8 cellular contexts compared by ENCODE assay signal in genomic region chr19:2237051-2237868, GRCh38. TPM values are rescaled to one million over a fixed set of nuclear protein-coding genes. Genes with fewer than 3 reads are reported as not detected.
A peak's percentile ranks its signal among the peaks of the same experiment; 100 is the strongest.
DNase-seq lines count a peak whose midpoint lies in the region; ATAC-seq and TF ChIP-seq lines count a peak whose summit lies in the region.

No MANE protein-coding gene starts in this region.

- DNase-seq in Calu3, result no peak
- DNase-seq in Peyer's patch, result no peak
- DNase-seq in epithelial cell of esophagus (ENCODE audit: low read depth), result no peak
- no peak for DNase-seq in osteoblast (ENCODE audit: insufficient read length, low spot score, missing footprints)
- no peak for DNase-seq in NCI-H187 treated with DMSO at 0.1 percent for 48 hours (lab: John Stamatoyannopoulos, UW)
- DNase-seq in NCI-H524 (lab: John Stamatoyannopoulos, UW), result no peak
- no peak for DNase-seq in NCI-H2227 treated with DMSO at 0.1 percent for 48 hours (lab: John Stamatoyannopoulos, UW)

- H3K4me1 ChIP-seq in Peyer's patch, result peaks cover 13 to 76% (median 44%) of the 10 kb centered on the region in 4 donors
- H3K4me1 ChIP-seq in osteoblast (ENCODE audit: insufficient read depth, low read length), result peaks cover 45% of the 10 kb centered on the region

- peak overlapping the region; percentile 78 for H3K4me3 Mint-ChIP-seq in Calu3 (ENCODE audit: low read depth, unreplicated experiment)

- peaks cover 36% of the 10 kb centered on the region for H3K4me1 Mint-ChIP-seq in Calu3 (ENCODE audit: low read depth, unreplicated experiment)

- TF ChIP-seq POLR2A in Peyer's patch (IDR thresholded peaks at IDR 0.05), result no peak

- H3K27me3 Mint-ChIP-seq in Calu3 (ENCODE audit: unreplicated experiment), result no peaks in the 10 kb centered on the region

- H3K27ac ChIP-seq in Peyer's patch (peak overlapping the region; percentile 92 to 100 (median 97)), osteoblast (ENCODE audit: low read depth, low read length) (peak overlapping the region; percentile 99)

- CTCF ChIA-PET in Calu3 (lab: Charles Lee), result interaction anchor here (1.1 kb wide), 1 partner anchor 81 kb away, joined by 3 read pairs; no protein-coding TSS in a partner anchor

- H3K36me3 Mint-ChIP-seq in Calu3 (ENCODE audit: insufficient read depth, unreplicated experiment), result peaks cover 69% of the 10 kb centered on the region

- H3K36me3 ChIP-seq in Peyer's patch (peaks cover 0 to 19% (median 0%) of the 10 kb centered on the region in 3 donors), osteoblast (ENCODE audit: insufficient read depth, low read length) (peaks cover 30% of the 10 kb centered on the region)

- intact Hi-C loops in Calu3 (cut with micrococcal nuclease; ENCODE audit: unreplicated experiment), result loop anchor here (5.0 to 10.0 kb wide), 2 partner anchors 35 to 82 kb away; partner anchors contain the start of gene AP3D1

- H3K9me3 ChIP-seq in Peyer's patch (no peaks in the 10 kb centered on the region), osteoblast (ENCODE audit: low read depth, low read length) (no peaks in the 10 kb centered on the region)

- H3K27me3 ChIP-seq in Peyer's patch (no peaks in the 10 kb centered on the region), osteoblast (ENCODE audit: insufficient read depth, low read length) (no peaks in the 10 kb centered on the region)

- TSS peak; percentile 49 for BruUV-seq in Calu3 (replicated peaks; lab: Mats Ljungman, UMichigan)

- ATAC-seq in HG02884 (IDR thresholded peaks at IDR 0.05; ENCODE audit: unreplicated experiment), result no peak

- no peaks in the 10 kb centered on the region for H3K9me3 Mint-ChIP-seq in Calu3 (ENCODE audit: low read depth, unreplicated experiment)

- peak overlapping the region; percentile 90 for H3K27ac Mint-ChIP-seq in Calu3 (ENCODE audit: unreplicated experiment)

- H3K4me3 ChIP-seq in Peyer's patch, result peak overlapping the region; percentile 81 to 98 (median 86)
- H3K4me3 ChIP-seq in epithelial cell of esophagus (ENCODE audit: low read length), result peak overlapping the region; percentile 81
- H3K4me3 ChIP-seq in osteoblast (ENCODE audit: insufficient read depth, low read length), result peak overlapping the region; percentile 89

- H2AFZ ChIP-seq in osteoblast (ENCODE audit: low read length), result peak overlapping the region; percentile 78

- TF ChIP-seq CTCF in Calu3 (IDR thresholded peaks at IDR 0.05; ENCODE audit: unreplicated experiment), result no peak
- no peak for TF ChIP-seq CTCF in Peyer's patch (IDR thresholded peaks at IDR 0.05)
- no peak for TF ChIP-seq CTCF in epithelial cell of esophagus (IDR thresholded peaks at IDR 0.05; ENCODE audit: insufficient read depth, low read depth, low read length, missing control alignments)
- no peak for TF ChIP-seq CTCF in osteoblast (IDR thresholded peaks at IDR 0.05; ENCODE audit: extremely low read depth, low read depth, low read length)

- peaks cover 94% of the 10 kb centered on the region for H3K79me2 ChIP-seq in osteoblast (ENCODE audit: insufficient read depth, low read length)

- peaks cover 51% of the 10 kb centered on the region for H4K20me1 ChIP-seq in osteoblast (ENCODE audit: insufficient read depth, low read length)

- H3K4me2 ChIP-seq in osteoblast (ENCODE audit: insufficient read depth, low read length), result peak overlapping the region; percentile 98

RNA-seq across cellular contexts. Expression of gene SF3A2, which starts 0.6 kb away (rescaled TPM):
- total RNA-seq in Calu3 (2022) (83.0 and 83.6 TPM in 2 replicates), Peyer's patch (100 to 1,000 TPM in 1 of 4 donors, 10 to 100 TPM in 3; 38.7 to 133 (median 72.3) TPM), osteoblast (27.1 and 27.9 TPM in 2 replicates)

RNA-seq across cellular contexts. Expression of gene PLEKHJ1, which starts 1.1 kb away (rescaled TPM):
- total RNA-seq in Calu3 (2022) (38.7 and 43.5 TPM in 2 replicates), Peyer's patch (100 to 1,000 TPM; 156 to 298 (median 227) TPM), osteoblast (32.1 and 43.4 TPM in 2 replicates)

RNA-seq across cellular contexts. Expression of gene AMH, which starts 11.9 kb away (rescaled TPM):
- total RNA-seq in Calu3 (2022) (3.7 and 5.0 TPM in 2 replicates), Peyer's patch (1 to 10 TPM in 2 of 4 donors, under 1 TPM in 1, not detected in 1; 0.95 to 4.7 (median 1.6) TPM), osteoblast (under 0.01 and 0.29 TPM in 2 replicates)

RNA-seq across cellular contexts. Expression of gene JSRP1, which starts 19.0 kb away (rescaled TPM):
- total RNA-seq in Calu3 (2022) (0.73 TPM in 1 of 2 replicates, not detected in the other), Peyer's patch (not detected), osteoblast (0.72 TPM in 1 of 2 replicates, not detected in the other)

RNA-seq across cellular contexts. Expression of gene PEAK3, which starts 44.7 kb away (rescaled TPM):
- total RNA-seq in Calu3 (2022) (not detected in 2 replicates), Peyer's patch (1 to 10 TPM; 1.2 to 5.8 (median 2.6) TPM), osteoblast (under 0.01 TPM in 1 of 2 replicates, not detected in the other)
